1 cellular context compared by ENCODE assay signal in the genomic region with DNA sequence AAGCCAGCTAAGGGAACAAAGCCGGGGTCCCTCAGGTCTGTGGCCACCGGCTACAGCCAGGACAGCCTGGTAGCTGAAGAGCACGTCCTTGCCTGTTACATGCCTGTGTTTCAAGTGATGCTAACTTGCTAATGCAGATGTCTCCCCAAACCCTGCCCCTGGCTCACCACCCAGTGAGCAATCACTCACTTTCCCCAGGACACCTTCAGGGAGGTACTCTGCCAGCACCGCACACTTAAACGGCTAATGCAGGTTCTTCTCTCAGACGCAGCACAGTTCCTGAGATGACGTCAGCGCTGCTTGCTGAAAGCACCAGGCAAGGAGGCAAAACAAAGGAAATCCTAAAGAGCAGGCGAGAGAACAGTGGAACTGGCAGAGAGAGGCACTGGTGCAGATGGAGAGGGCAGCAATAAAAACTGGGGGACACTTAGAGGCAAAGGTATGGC.
TF ChIP-seq lines count a peak whose summit lies in the region.
"Not testable (repeated sequence)": the region's sequence is repeated elsewhere in the genome, so short reads cannot be mapped to it uniquely, and the experiment has no call there.

No MANE protein-coding gene starts in this region.

TF ChIP-seq in K562, 482 proteins besides CTCF, POLR2A, EP300 and RAD21:
- TF ChIP-seq, protein P1, sequence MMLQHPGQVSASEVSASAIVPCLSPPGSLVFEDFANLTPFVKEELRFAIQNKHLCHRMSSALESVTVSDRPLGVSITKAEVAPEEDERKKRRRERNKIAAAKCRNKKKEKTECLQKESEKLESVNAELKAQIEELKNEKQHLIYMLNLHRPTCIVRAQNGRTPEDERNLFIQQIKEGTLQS (IDR thresholded peaks at IDR 0.05) = peak; percentile 32; the same call in 1 of the 2 replicates
- TF ChIP-seq, protein P1 (CRISPR knock-in tag; conservative IDR thresholded peaks at IDR 0.05) = not testable (repeated sequence)
